24 cellular contexts compared by ENCODE assay signal in the genomic region with DNA sequence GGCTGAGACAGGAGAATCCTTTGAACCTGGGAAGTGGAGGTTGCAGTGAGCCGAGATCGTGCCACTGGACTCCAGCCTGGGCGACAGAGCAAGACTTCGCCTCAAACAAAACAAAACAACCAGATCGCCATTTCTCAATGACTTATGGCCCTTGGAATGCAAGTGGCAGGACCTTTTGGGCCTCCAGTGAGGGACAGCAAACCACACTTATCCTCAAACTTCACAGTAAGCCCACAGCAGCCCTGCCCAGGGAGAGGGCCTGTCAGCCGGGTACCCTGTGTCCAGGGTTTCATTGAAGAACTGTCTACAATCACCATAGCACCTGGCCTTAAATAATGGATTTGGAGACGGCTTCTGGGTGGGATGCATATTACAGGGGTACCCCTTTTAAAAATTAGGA. TPM values are rescaled to one million over a fixed set of nuclear protein-coding genes. Genes with fewer than 3 reads are reported as not detected.
DNase-seq lines count a peak whose midpoint lies in the region; ATAC-seq, FAIRE-seq and TF ChIP-seq lines count a peak whose summit lies in the region.
"Had no signal": no experiment of that assay in that cellular context is flagged by ENCODE, and none has a peak within 500 bp of the region (broad histone marks: within the 10 kb centered on the region; RNA-seq: fewer than 3 reads in every experiment).

No MANE protein-coding gene starts in this region.

- H3K4me1 ChIP-seq in mesenchymal stem cell (ENCODE audit: control insufficient read depth, insufficient read depth, low read depth, low read length) (peaks cover 11% of the 10 kb centered on the region), upper lobe of right lung (peaks cover 5% of the 10 kb centered on the region)
- H3K4me1 ChIP-seq: parathyroid adenoma had no signal

- no peak overlapping the region for H4K8ac ChIP-seq in mesenchymal stem cell (ENCODE audit: low read length)

- H3K4me2 ChIP-seq in mesenchymal stem cell (ENCODE audit: low read length, poor library complexity, severe bottlenecking) = peak overlapping the region; percentile 17
- H3K4me2 ChIP-seq: A549 had no signal

- no peak overlapping the region for H3K9ac ChIP-seq in mesenchymal stem cell (ENCODE audit: low read length)
- H3K9ac ChIP-seq: parathyroid adenoma had no signal

- H3K36me3 ChIP-seq in mesenchymal stem cell (ENCODE audit: control insufficient read depth in 1 of 2, insufficient read depth in 2 of 2, low read depth in 1 of 2, low read length in 2 of 2) (peaks cover 50 to 65% of the 10 kb centered on the region in 2 experiments), upper lobe of right lung (peaks cover 27% of the 10 kb centered on the region)

- no peaks in the 10 kb centered on the region for H3K27me3 Mint-ChIP-seq in activated B cell treated with CpG ODN at 0.5 μM for 24 hours
- H3K27me3 Mint-ChIP-seq: activated CD4-positive, alpha-beta T cell treated with anti-CD3 and anti-CD28 coated beads, Interleukin-2, amount 10 ng/mL, durations not matched to agents 7 days and 5 days; naive thymus-derived CD4-positive, alpha-beta T cell had no signal

- no peak overlapping the region for H2BK5ac ChIP-seq in mesenchymal stem cell (ENCODE audit: low read depth, low read length, poor library complexity, severe bottlenecking)

- H3K4ac ChIP-seq in mesenchymal stem cell (ENCODE audit: low read depth in 1 of 2, low read length in 2 of 2) = no peak overlapping the region

- peaks cover 33% of the 10 kb centered on the region for H3K79me1 ChIP-seq in mesenchymal stem cell (replicated peaks; ENCODE audit: low read length, poor library complexity, severe bottlenecking)

- H2BK12ac ChIP-seq in mesenchymal stem cell (ENCODE audit: low read length in 2 of 2) = no peak overlapping the region

- DNase-seq in activated effector memory CD4-positive, alpha-beta T cell treated with anti-CD3 and anti-CD28 coated beads, Interleukin-2, amount 50 U/mL, for 16 hours = peak; percentile 9
- DNase-seq in activated effector memory CD4-positive, alpha-beta T cell treated with Interleukin-2 at 50 U/mL for 16 hours = no peak
- DNase-seq in activated B cell treated with CpG ODN at 0.5 μM for 24 hours (no peak), mesenchymal stem cell (peak; percentile 58), upper lobe of right lung (peak; percentile 34), HEK293T (ENCODE audit: extremely low spot score) (no peak), GM19239 (ENCODE audit: insufficient read length, low spot score) (no peak), cerebellum (ENCODE audit: low spot score) (no peak)
- DNase-seq: activated CD4-positive, alpha-beta T cell treated with anti-CD3 and anti-CD28 coated beads, Interleukin-2, amount 10 ng/mL, durations not matched to agents 7 days and 5 days; C1 segment of cervical spinal cord; GDM1; KG1; naive thymus-derived CD4-positive, alpha-beta T cell; NCI-H1048; NCI-H69; SHP77; stimulated activated CD4-positive, alpha-beta T cell treated with anti-CD3 and anti-CD28 coated beads, Interleukin-2, amount 100 ng/mL, for 48 hours had no signal

- H3K18ac ChIP-seq in mesenchymal stem cell (ENCODE audit: low read depth in 1 of 2, low read length in 2 of 2) = no peak overlapping the region

- peak overlapping the region; percentile 18 for H3K27ac Mint-ChIP-seq in activated B cell treated with CpG ODN at 0.5 μM for 24 hours
- H3K27ac Mint-ChIP-seq: activated CD4-positive, alpha-beta T cell treated with anti-CD3 and anti-CD28 coated beads, Interleukin-2, amount 10 ng/mL, durations not matched to agents 7 days and 5 days had no signal

- POLR2A ChIA-PET in activated B cell treated with CpG ODN at 0.5 μM for 24 hours (lab: Charles Lee) (interaction anchor here (0.6 to 23.0 kb wide), 4 partner anchors 9 to 174 kb away, joined by 4 to 2384 read pairs (median 4); a partner anchor contains a TSS), HEK293T (lab: Yijun Ruan, JAX) (interaction anchor here (17.2 kb wide), 1 partner anchor 29 kb away, joined by 409 read pairs; a partner anchor contains a TSS)

- no peak for FAIRE-seq in GM19239 (lab: Jason Lieb, UNC)
- FAIRE-seq: A549, colon, GM12878, TTC549 had no signal

- WGBS in mesenchymal stem cell = 29% methylated on average over 5 of the region's 7 CpGs

- ATAC-seq in activated B cell treated with CpG ODN at 0.5 μM for 24 hours (ENCODE audit: low read depth) (no peak), upper lobe of right lung (no peak)
- ATAC-seq: GM12878; naive thymus-derived CD4-positive, alpha-beta T cell had no signal

- peaks cover 79% of the 10 kb centered on the region for H3K36me3 Mint-ChIP-seq in activated B cell treated with CpG ODN at 0.5 μM for 24 hours (ENCODE audit: low read depth)

- H3K9me3 ChIP-seq in mesenchymal stem cell (ENCODE audit: control insufficient read depth, low read length) (no peaks in the 10 kb centered on the region), upper lobe of right lung (no peaks in the 10 kb centered on the region)
- H3K9me3 ChIP-seq: A549 had no signal

- no peak overlapping the region for H2AK5ac ChIP-seq in mesenchymal stem cell (ENCODE audit: low read length, severe bottlenecking)

- H3K4me1 Mint-ChIP-seq in activated B cell treated with CpG ODN at 0.5 μM for 24 hours = peaks cover 8% of the 10 kb centered on the region

- H3K9me3 Mint-ChIP-seq in activated B cell treated with CpG ODN at 0.5 μM for 24 hours = no peaks in the 10 kb centered on the region
- H3K9me3 Mint-ChIP-seq: activated CD4-positive, alpha-beta T cell treated with anti-CD3 and anti-CD28 coated beads, Interleukin-2, amount 10 ng/mL, durations not matched to agents 7 days and 5 days; naive thymus-derived CD4-positive, alpha-beta T cell had no signal

- H2AFZ ChIP-seq in mesenchymal stem cell (ENCODE audit: low read depth, low read length) = no peak overlapping the region
- H2AFZ ChIP-seq: parathyroid adenoma had no signal

- no peak overlapping the region for H3K23ac ChIP-seq in mesenchymal stem cell (ENCODE audit: low read length in 2 of 2)

- no peak overlapping the region for H3K4me3 Mint-ChIP-seq in activated B cell treated with CpG ODN at 0.5 μM for 24 hours
- H3K4me3 Mint-ChIP-seq: activated CD4-positive, alpha-beta T cell treated with anti-CD3 and anti-CD28 coated beads, Interleukin-2, amount 10 ng/mL, durations not matched to agents 7 days and 5 days; naive thymus-derived CD4-positive, alpha-beta T cell had no signal

- H3K27ac ChIP-seq in mesenchymal stem cell (ENCODE audit: low read length, poor library complexity, severe bottlenecking) = no peak overlapping the region
- H3K27ac ChIP-seq in upper lobe of right lung = no peak overlapping the region
- H3K27ac ChIP-seq: A549, parathyroid adenoma, skin epidermis had no signal

- H2BK15ac ChIP-seq in mesenchymal stem cell (ENCODE audit: low read depth, poor library complexity, severe bottlenecking) = no peak overlapping the region

- H3K14ac ChIP-seq in mesenchymal stem cell (ENCODE audit: low read length in 2 of 2) = no peak overlapping the region

- TF ChIP-seq CTCF in activated B cell treated with CpG ODN at 0.5 μM for 24 hours (IDR thresholded peaks at IDR 0.05) (no peak), upper lobe of right lung (IDR thresholded peaks at IDR 0.05) (no peak)

- H4K91ac ChIP-seq in mesenchymal stem cell (ENCODE audit: low read length) = no peak overlapping the region

- H3K27me3 ChIP-seq in mesenchymal stem cell (ENCODE audit: control insufficient read depth in 1 of 2, insufficient read depth in 1 of 2, low read length in 2 of 2) (no peaks in the 10 kb centered on the region), upper lobe of right lung (no peaks in the 10 kb centered on the region)

- no peak overlapping the region for H2BK120ac ChIP-seq in mesenchymal stem cell (ENCODE audit: low read depth, low read length)

- intact Hi-C loops in activated B cell treated with CpG ODN at 0.5 μM for 24 hours (cut with micrococcal nuclease) = no loop called here
- intact Hi-C loops in upper lobe of right lung (cut with DNase I) = no loop called here

- H3K4me3 ChIP-seq in mesenchymal stem cell (ENCODE audit: insufficient read depth in 1 of 2, low read depth in 1 of 2, low read length in 2 of 2) = no peak overlapping the region
- no peak overlapping the region for H3K4me3 ChIP-seq in upper lobe of right lung
- H3K4me3 ChIP-seq: A549, GM12878, lung, skin epidermis had no signal

- CTCF ChIA-PET in activated B cell treated with CpG ODN at 0.5 μM for 24 hours (lab: Charles Lee) = interaction anchor here (1.4 to 17.6 kb wide), 3 partner anchors 8 to 29 kb away, joined by 7 to 545 read pairs (median 23); a partner anchor contains a TSS
- CTCF ChIA-PET in HEK293T (lab: Yijun Ruan, JAX) = interaction anchor here (1.4 kb wide), 2 partner anchors 29 to 94 kb away, joined by 4 read pairs; no protein-coding TSS in a partner anchor

TF ChIP-seq in HEK293T, 16 proteins besides CTCF, POLR2A, EP300 and RAD21:
- no peak for TF ChIP-seq L3MBTL2 (conservative IDR thresholded peaks at IDR 0.05)
- TF ChIP-seq ZNF384 (IDR thresholded peaks at IDR 0.05) = no peak
- TF ChIP-seq LEF1 (IDR thresholded peaks at IDR 0.05; ENCODE audit: borderline replicate concordance) = no peak
- TF ChIP-seq SP1 (IDR thresholded peaks at IDR 0.05) = no peak
- no peak for TF ChIP-seq CTBP1 (IDR thresholded peaks at IDR 0.05; ENCODE audit: borderline replicate concordance)
- no peak for TF ChIP-seq ARNT (IDR thresholded peaks at IDR 0.05)
- TF ChIP-seq FOXM1 (IDR thresholded peaks at IDR 0.05; ENCODE audit: borderline replicate concordance) = no peak
- TF ChIP-seq ELF4 (IDR thresholded peaks at IDR 0.05) = no peak
- TF ChIP-seq FOXA1 (IDR thresholded peaks at IDR 0.05) = no peak

RNA-seq across cellular contexts. Expression of a gene that starts 11.7 kb away (rescaled TPM):
- 754 and 903 TPM in 2 replicates for total RNA-seq in activated B cell treated with CpG ODN at 0.5 μM for 24 hours
- 57.0 TPM for polyA plus RNA-seq in mesenchymal stem cell (2013, experiment 1 of 2)
- 52.8 TPM for polyA plus RNA-seq in mesenchymal stem cell (2013, experiment 2 of 2)
- 65.9 TPM for total RNA-seq in upper lobe of right lung
- total RNA-seq in cerebellum = 32.8 TPM

RNA-seq across cellular contexts. Expression of a gene that starts 26.9 kb away (rescaled TPM):
- total RNA-seq in activated B cell treated with CpG ODN at 0.5 μM for 24 hours = 24.8 and 29.7 TPM in 2 replicates
- 2.2 TPM for polyA plus RNA-seq in mesenchymal stem cell (2013, experiment 1 of 2)
- 2.2 TPM for polyA plus RNA-seq in mesenchymal stem cell (2013, experiment 2 of 2)
- total RNA-seq in upper lobe of right lung = 8.4 TPM
- total RNA-seq in cerebellum = 2.2 TPM

RNA-seq across cellular contexts. Expression of a gene that starts 29.5 kb away (rescaled TPM):
- 40.7 and 41.0 TPM in 2 replicates for total RNA-seq in activated B cell treated with CpG ODN at 0.5 μM for 24 hours
- polyA plus RNA-seq in mesenchymal stem cell (2013, experiment 1 of 2) = 13.0 TPM
- 12.6 TPM for polyA plus RNA-seq in mesenchymal stem cell (2013, experiment 2 of 2)
- 16.2 TPM for total RNA-seq in upper lobe of right lung
- 1.5 TPM for total RNA-seq in cerebellum
- polyA plus RNA-seq: naive thymus-derived CD4-positive, alpha-beta T cell had no signal

RNA-seq across cellular contexts. Expression of a gene that starts 35.7 kb away (rescaled TPM):
- total RNA-seq in activated B cell treated with CpG ODN at 0.5 μM for 24 hours = 3,189 and 3,657 TPM in 2 replicates
- polyA plus RNA-seq in mesenchymal stem cell (2013, experiment 1 of 2) = 2,598 TPM
- polyA plus RNA-seq in mesenchymal stem cell (2013, experiment 2 of 2) = 2,575 TPM
- total RNA-seq in upper lobe of right lung = 1,221 TPM
- 170 TPM for total RNA-seq in cerebellum

RNA-seq across cellular contexts. Expression of a gene that starts 37.8 kb away (rescaled TPM):
- total RNA-seq in activated B cell treated with CpG ODN at 0.5 μM for 24 hours = 21.3 and 23.9 TPM in 2 replicates
- 121 TPM for polyA plus RNA-seq in mesenchymal stem cell (2013, experiment 1 of 2)
- 126 TPM for polyA plus RNA-seq in mesenchymal stem cell (2013, experiment 2 of 2)
- 63.5 TPM for total RNA-seq in upper lobe of right lung
- 17.4 TPM for total RNA-seq in cerebellum

Comparison
In these comparisons a context has a peak if more than half of its experiments do, and no peak if none do; other contexts are left out.
1. DNase-seq: peak in activated effector memory CD4-positive, alpha-beta T cell treated with anti-CD3 and anti-CD28 coated beads, Interleukin-2, amount 50 U/mL, for 16 hours (single experiment), mesenchymal stem cell (single experiment) and upper lobe of right lung (single experiment); none in activated effector memory CD4-positive, alpha-beta T cell treated with Interleukin-2 at 50 U/mL for 16 hours (single experiment), activated B cell treated with CpG ODN at 0.5 μM for 24 hours (single experiment), HEK293T (single experiment), GM19239 (single experiment) and cerebellum (single experiment).
2. RNA of a gene that starts 11.7 kb away (total RNA-seq): 754 to 903 TPM in activated B cell treated with CpG ODN at 0.5 μM for 24 hours; 65.9 TPM in upper lobe of right lung (single experiment) and 32.8 TPM in cerebellum (single experiment); every median in the first group is over 10 times any median in the second.